In genomic region chr16:4372315-4372577, GRCh38 we compare ENCODE assay signal across 1 cellular context.
TF ChIP-seq lines count a peak whose summit lies in the region.

No MANE protein-coding gene starts in this region.

TF ChIP-seq in K562, 482 proteins besides CTCF, POLR2A, EP300 and RAD21:
- no peak for TF ChIP-seq HOXB6 (CRISPR knock-in tag; IDR thresholded peaks at IDR 0.05; ENCODE audit: borderline replicate concordance)
- TF ChIP-seq, protein P1, sequence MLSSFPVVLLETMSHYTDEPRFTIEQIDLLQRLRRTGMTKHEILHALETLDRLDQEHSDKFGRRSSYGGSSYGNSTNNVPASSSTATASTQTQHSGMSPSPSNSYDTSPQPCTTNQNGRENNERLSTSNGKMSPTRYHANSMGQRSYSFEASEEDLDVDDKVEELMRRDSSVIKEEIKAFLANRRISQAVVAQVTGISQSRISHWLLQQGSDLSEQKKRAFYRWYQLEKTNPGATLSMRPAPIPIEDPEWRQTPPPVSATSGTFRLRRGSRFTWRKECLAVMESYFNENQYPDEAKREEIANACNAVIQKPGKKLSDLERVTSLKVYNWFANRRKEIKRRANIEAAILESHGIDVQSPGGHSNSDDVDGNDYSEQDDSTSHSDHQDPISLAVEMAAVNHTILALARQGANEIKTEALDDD (IDR thresholded peaks at IDR 0.05) = no peak
- TF ChIP-seq SAP30 (IDR thresholded peaks at IDR 0.05; ENCODE audit: borderline replicate concordance, insufficient read depth, low read depth, low read length, poor library complexity, severe bottlenecking) = peak; percentile 2
- peak; percentile 49; the same call in 1 of the 2 replicates for TF ChIP-seq ZBTB7A (IDR thresholded peaks at IDR 0.05; ENCODE audit: borderline replicate concordance, control insufficient read depth, low read depth, low read length)
- TF ChIP-seq GATAD2A (IDR thresholded peaks at IDR 0.05) = no peak
- TF ChIP-seq, protein P2, sequence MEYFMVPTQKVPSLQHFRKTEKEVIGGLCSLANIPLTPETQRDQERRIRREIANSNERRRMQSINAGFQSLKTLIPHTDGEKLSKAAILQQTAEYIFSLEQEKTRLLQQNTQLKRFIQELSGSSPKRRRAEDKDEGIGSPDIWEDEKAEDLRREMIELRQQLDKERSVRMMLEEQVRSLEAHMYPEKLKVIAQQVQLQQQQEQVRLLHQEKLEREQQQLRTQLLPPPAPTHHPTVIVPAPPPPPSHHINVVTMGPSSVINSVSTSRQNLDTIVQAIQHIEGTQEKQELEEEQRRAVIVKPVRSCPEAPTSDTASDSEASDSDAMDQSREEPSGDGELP (CRISPR knock-in tag; IDR thresholded peaks at IDR 0.05; ENCODE audit: borderline replicate concordance) = peak; percentile 28; the same call in 1 of the 2 replicates
- 0 out of 4 replicates have a peak, but pooled peaks of 1 of the 2 experiments have one; percentile 2 for TF ChIP-seq FOXK2 (conservative IDR thresholded peaks at IDR 0.05 in 1 of 2, IDR thresholded peaks at IDR 0.05 in 1 of 2; ENCODE audit: low read depth in 2 of 2)
